29 cellular contexts compared by ENCODE assay signal in the genomic region with DNA sequence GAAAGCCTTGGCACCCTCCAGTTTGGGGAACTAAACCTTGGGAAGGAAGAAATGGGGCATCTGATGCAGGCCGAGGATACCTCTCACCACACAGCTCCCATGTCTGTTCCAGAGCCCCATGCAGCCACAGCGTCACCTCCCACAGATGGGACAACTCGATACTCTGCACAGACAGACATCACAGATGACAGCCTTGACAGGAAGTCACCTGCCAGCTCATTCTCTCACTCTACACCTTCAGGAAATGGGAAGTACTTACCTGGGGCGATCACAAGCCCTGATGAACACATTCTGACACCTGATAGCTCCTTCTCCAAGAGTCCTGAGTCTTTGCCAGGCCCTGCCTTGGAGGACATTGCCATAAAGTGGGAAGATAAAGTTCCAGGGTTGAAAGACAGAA. TPM values are rescaled to one million over a fixed set of nuclear protein-coding genes. Genes with fewer than 3 reads are reported as not detected.
DNase-seq lines count a peak whose midpoint lies in the region; ATAC-seq and TF ChIP-seq lines count a peak whose summit lies in the region.
"Had no signal": no experiment of that assay in that cellular context is flagged by ENCODE, and none has a peak within 500 bp of the region (broad histone marks: within the 10 kb centered on the region; RNA-seq: fewer than 3 reads in every experiment).

No MANE protein-coding gene starts in this region.

- no peak for ATAC-seq in stimulated activated naive CD8-positive, alpha-beta T cell treated with anti-CD3 and anti-CD28 coated beads, Interleukin-15, amount 100 ng/mL, for 72 hours
- ATAC-seq in stimulated activated naive CD8-positive, alpha-beta T cell treated with anti-CD3 and anti-CD28 coated beads, Interleukin-15, Interleukin-2, amounts not matched to agents 100 U/mL and 50 U/mL, for 24 hours = no peak
- ATAC-seq in HG02884 (IDR thresholded peaks at IDR 0.05; ENCODE audit: unreplicated experiment) (no peak), HG03039 (IDR thresholded peaks at IDR 0.05; ENCODE audit: unreplicated experiment) (no peak)
- ATAC-seq: gastroesophageal sphincter; HepG2; right lobe of liver; SK-N-SH treated with all-trans-retinoic acid at 6 μM for 48 hours; stimulated activated effector memory CD8-positive, alpha-beta T cell treated with anti-CD3 and anti-CD28 coated beads, Interleukin-12 subunit alpha, Interleukin-12 subunit beta, amount 100 ng/mL, for 72 hours; upper lobe of right lung had no signal

- DNase-seq in stimulated activated naive CD8-positive, alpha-beta T cell treated with anti-CD3 and anti-CD28 coated beads, Interleukin-15, amount 100 ng/mL, for 72 hours = no peak
- DNase-seq in stimulated activated naive CD8-positive, alpha-beta T cell treated with anti-CD3 and anti-CD28 coated beads, Interleukin-15, Interleukin-2, amounts not matched to agents 100 U/mL and 50 U/mL, for 24 hours = no peak
- DNase-seq in RPMI8226 (peak; percentile 13), endothelial cell (ENCODE audit: low spot score) (no peak)
- DNase-seq in stimulated activated CD4-positive, alpha-beta T cell treated with anti-CD3 and anti-CD28 coated beads, Interleukin-4, amount 100 ng/mL, for 24 hours = no peak
- DNase-seq: activated gamma-delta T cell treated with Interleukin-2 at 50 U/mL for 16 hours; aorta; C1 segment of cervical spinal cord; dermis blood vessel endothelial cell; EL; GM23248; hippocampal formation; immature natural killer cell; NCI-H1694; NCI-H2171; NCI-H510A; OCI-M1; right lobe of liver; stimulated activated CD4-positive, alpha-beta T cell treated with anti-CD3 and anti-CD28 coated beads, Interleukin-2, amount 100 ng/mL, for 48 hours; upper lobe of right lung; WERI-Rb-1 had no signal

- H3K27me3 Mint-ChIP-seq in stimulated activated naive CD8-positive, alpha-beta T cell treated with anti-CD3 and anti-CD28 coated beads, Interleukin-15, amount 100 ng/mL, for 72 hours = no peaks in the 10 kb centered on the region
- peaks cover 9% of the 10 kb centered on the region for H3K27me3 Mint-ChIP-seq in endothelial cell (ENCODE audit: unreplicated experiment)

- peaks cover 15% of the 10 kb centered on the region for H3K4me1 Mint-ChIP-seq in stimulated activated naive CD8-positive, alpha-beta T cell treated with anti-CD3 and anti-CD28 coated beads, Interleukin-15, amount 100 ng/mL, for 72 hours
- peaks cover 10% of the 10 kb centered on the region for H3K4me1 Mint-ChIP-seq in endothelial cell (ENCODE audit: unreplicated experiment)
- H3K4me1 Mint-ChIP-seq: immature natural killer cell had no signal

- H3K36me3 Mint-ChIP-seq in endothelial cell (ENCODE audit: low read depth, unreplicated experiment) = peaks cover 15% of the 10 kb centered on the region
- H3K36me3 Mint-ChIP-seq: immature natural killer cell; memory B cell; stimulated activated effector memory CD8-positive, alpha-beta T cell treated with anti-CD3 and anti-CD28 coated beads, Interleukin-12 subunit alpha, Interleukin-12 subunit beta, amount 100 ng/mL, for 72 hours had no signal

- peak overlapping the region; percentile 23 to 86 for H3K27ac Mint-ChIP-seq in stimulated activated naive CD8-positive, alpha-beta T cell treated with anti-CD3 and anti-CD28 coated beads, Interleukin-15, amount 100 ng/mL, for 72 hours
- peak overlapping the region; percentile 2 for H3K27ac Mint-ChIP-seq in endothelial cell (ENCODE audit: unreplicated experiment)
- H3K27ac Mint-ChIP-seq: immature natural killer cell; memory B cell; progenitor cell of endocrine pancreas; stimulated activated effector memory CD8-positive, alpha-beta T cell treated with anti-CD3 and anti-CD28 coated beads, Interleukin-12 subunit alpha, Interleukin-12 subunit beta, amount 100 ng/mL, for 72 hours had no signal

- no peak overlapping the region for H3K4me3 Mint-ChIP-seq in stimulated activated naive CD8-positive, alpha-beta T cell treated with anti-CD3 and anti-CD28 coated beads, Interleukin-15, amount 100 ng/mL, for 72 hours
- H3K4me3 Mint-ChIP-seq in endothelial cell (ENCODE audit: unreplicated experiment) = no peak overlapping the region
- H3K4me3 Mint-ChIP-seq: immature natural killer cell; memory B cell; stimulated activated effector memory CD8-positive, alpha-beta T cell treated with anti-CD3 and anti-CD28 coated beads, Interleukin-12 subunit alpha, Interleukin-12 subunit beta, amount 100 ng/mL, for 72 hours had no signal

- no peaks in the 10 kb centered on the region for H3K9me3 Mint-ChIP-seq in stimulated activated naive CD8-positive, alpha-beta T cell treated with anti-CD3 and anti-CD28 coated beads, Interleukin-15, amount 100 ng/mL, for 72 hours
- H3K9me3 Mint-ChIP-seq in endothelial cell (ENCODE audit: unreplicated experiment) = no peaks in the 10 kb centered on the region
- H3K9me3 Mint-ChIP-seq: immature natural killer cell; memory B cell; stimulated activated effector memory CD8-positive, alpha-beta T cell treated with anti-CD3 and anti-CD28 coated beads, Interleukin-12 subunit alpha, Interleukin-12 subunit beta, amount 100 ng/mL, for 72 hours had no signal

- no peak for TF ChIP-seq CTCF in endothelial cell (IDR thresholded peaks at IDR 0.05; ENCODE audit: unreplicated experiment)

RNA-seq across cellular contexts. Expression of a gene that starts 7.7 kb away (rescaled TPM):
- 1.8 TPM for total RNA-seq in endothelial cell (ENCODE audit: unreplicated experiment)

RNA-seq across cellular contexts. Expression of a gene that starts 32.2 kb away (rescaled TPM):
- total RNA-seq in endothelial cell (ENCODE audit: unreplicated experiment) = 97.5 TPM
